ENCODE assay signal across 13 cellular contexts in genomic region chr2:27857417-27858172, GRCh38. TPM values are rescaled to one million over a fixed set of nuclear protein-coding genes. Genes with fewer than 3 reads are reported as not detected.
DNase-seq lines count a peak whose midpoint lies in the region; ATAC-seq, FAIRE-seq and TF ChIP-seq lines count a peak whose summit lies in the region.
"Had no signal": no experiment of that assay in that cellular context is flagged by ENCODE, and none has a peak within 500 bp of the region (broad histone marks: within the 10 kb centered on the region; RNA-seq: fewer than 3 reads in every experiment).

No MANE protein-coding gene starts in this region.

- no peak overlapping the region for H3K27ac ChIP-seq in HEK293 (ENCODE audit: extremely low read depth, low read depth, low read length)
- peak overlapping the region; percentile 70 for H3K27ac ChIP-seq in keratinocyte (ENCODE audit: control insufficient read depth, insufficient read depth, low read length)
- H3K27ac ChIP-seq in effector memory CD4-positive, alpha-beta T cell (ENCODE audit: insufficient read depth, low read length, poor library complexity, severe bottlenecking) = no peak overlapping the region
- no peak overlapping the region for H3K27ac ChIP-seq in CD4-positive, alpha-beta T cell (ENCODE audit: low read depth, low read length)

- H3K27ac Mint-ChIP-seq in activated T-cell treated with anti-CD3 and anti-CD28 coated beads, Interleukin-2, amount 50 U/mL, for 24 hours = peak overlapping the region; percentile 73
- no peak overlapping the region for H3K27ac Mint-ChIP-seq in CD4-positive, alpha-beta T cell
- H3K27ac Mint-ChIP-seq: nephron progenitor cell had no signal

- no peaks in the 10 kb centered on the region for H3K79me2 ChIP-seq in keratinocyte (ENCODE audit: control insufficient read depth, insufficient read depth, low read length)

- no peaks in the 10 kb centered on the region for H3K9me1 ChIP-seq in keratinocyte (ENCODE audit: control insufficient read depth, extremely low read depth, insufficient read depth, low read length)

- dilution Hi-C loops in keratinocyte (cut with MboI; ENCODE audit: extremely low pct_ligation_motif_present, low sequenced_read_pairs) = no loop called here

- no peaks in the 10 kb centered on the region for H3K4me1 ChIP-seq in HEK293 (ENCODE audit: control insufficient read depth, insufficient read depth, low read length)
- peaks cover 42% of the 10 kb centered on the region for H3K4me1 ChIP-seq in keratinocyte (ENCODE audit: control insufficient read depth, extremely low read depth, insufficient read depth, low read length)
- no peaks in the 10 kb centered on the region for H3K4me1 ChIP-seq in effector memory CD4-positive, alpha-beta T cell (ENCODE audit: control insufficient read depth, insufficient read depth, low read length, poor library complexity, severe bottlenecking)

- no peaks in the 10 kb centered on the region for H3K27me3 ChIP-seq in keratinocyte (ENCODE audit: control insufficient read depth, extremely low read depth, insufficient read depth, low read length)
- no peaks in the 10 kb centered on the region for H3K27me3 ChIP-seq in effector memory CD4-positive, alpha-beta T cell (replicated peaks; ENCODE audit: control insufficient read depth, insufficient read depth, low read length, poor library complexity, severe bottlenecking)
- H3K27me3 ChIP-seq in CD4-positive, alpha-beta T cell (ENCODE audit: control insufficient read depth, insufficient read depth, low read length) = no peaks in the 10 kb centered on the region
- H3K27me3 ChIP-seq: BE2C had no signal

- H3K27me3 Mint-ChIP-seq in activated T-cell treated with anti-CD3 and anti-CD28 coated beads, Interleukin-2, amount 50 U/mL, for 24 hours = no peaks in the 10 kb centered on the region
- H3K27me3 Mint-ChIP-seq in CD4-positive, alpha-beta T cell = no peaks in the 10 kb centered on the region

- intact Hi-C loops in CD4-positive, alpha-beta T cell (cut with DNase I, micrococcal nuclease) = no loop called here

- no peak overlapping the region for H3K4me3 Mint-ChIP-seq in activated T-cell treated with anti-CD3 and anti-CD28 coated beads, Interleukin-2, amount 50 U/mL, for 24 hours
- H3K4me3 Mint-ChIP-seq in CD4-positive, alpha-beta T cell = no peak overlapping the region
- H3K4me3 Mint-ChIP-seq: nephron progenitor cell had no signal

- H3K4me3 ChIP-seq in HEK293 (ENCODE audit: low read depth, low read length) (no peak overlapping the region), keratinocyte (ENCODE audit: control insufficient read depth in 2 of 3, extremely low read depth in 1 of 3, insufficient read depth in 2 of 3, low read depth in 1 of 3, low read length in 3 of 3) (no peak overlapping the region)
- H3K4me3 ChIP-seq in effector memory CD4-positive, alpha-beta T cell (ENCODE audit: insufficient read depth, low read depth, low read length, poor library complexity, severe bottlenecking) = no peak overlapping the region

- peaks cover 2% of the 10 kb centered on the region; the same call in 1 of the 2 replicates for H3K9me3 ChIP-seq in HEK293 (ENCODE audit: control insufficient read depth, insufficient read depth, low read depth, low read length)
- peaks cover 3% of the 10 kb centered on the region for H3K9me3 ChIP-seq in keratinocyte (ENCODE audit: control insufficient read depth, low read depth, low read length)
- no peaks in the 10 kb centered on the region for H3K9me3 ChIP-seq in effector memory CD4-positive, alpha-beta T cell (ENCODE audit: control insufficient read depth, low read length)
- peaks cover 10% of the 10 kb centered on the region for H3K9me3 ChIP-seq in CD4-positive, alpha-beta T cell (ENCODE audit: control insufficient read depth, low read length)

- peaks cover 8% of the 10 kb centered on the region for H3K36me3 Mint-ChIP-seq in activated T-cell treated with anti-CD3 and anti-CD28 coated beads, Interleukin-2, amount 50 U/mL, for 24 hours (ENCODE audit: low read depth)
- H3K36me3 Mint-ChIP-seq in CD4-positive, alpha-beta T cell (ENCODE audit: low read depth) = peaks cover 12% of the 10 kb centered on the region

- no peak for TF ChIP-seq CTCF in HEK293 (tag by site-specific recombination; IDR thresholded peaks at IDR 0.05)
- no peak for TF ChIP-seq CTCF in keratinocyte (optimal IDR thresholded peaks at IDR 0.05 in 1 of 3, IDR thresholded peaks at IDR 0.05 in 1 of 3, conservative IDR thresholded peaks at IDR 0.05 in 1 of 3; ENCODE audit: extremely low read depth in 1 of 3, insufficient read depth in 2 of 3, low read length in 3 of 3)
- no peak for TF ChIP-seq CTCF in CD4-positive, alpha-beta T cell (IDR thresholded peaks at IDR 0.05)

- CTCF ChIA-PET in HEK293 (lab: Yijun Ruan, JAX) = interaction anchor here (0.7 to 0.8 kb wide), 2 partner anchors 53 to 135 kb away, joined by 3 to 5 read pairs; no protein-coding TSS in a partner anchor
- CTCF ChIA-PET in CD4-positive, alpha-beta T cell (lab: Charles Lee) = no interaction called here

- POLR2A ChIA-PET in HEK293 (lab: Yijun Ruan, JAX) = no interaction called here
- POLR2A ChIA-PET in CD4-positive, alpha-beta T cell (lab: Charles Lee) = no interaction called here

- H3K4me1 Mint-ChIP-seq in activated T-cell treated with anti-CD3 and anti-CD28 coated beads, Interleukin-2, amount 50 U/mL, for 24 hours (ENCODE audit: low read depth) = peaks cover 57% of the 10 kb centered on the region
- H3K4me1 Mint-ChIP-seq in CD4-positive, alpha-beta T cell (ENCODE audit: low read depth) = no peaks in the 10 kb centered on the region

- peak; percentile 52 for FAIRE-seq in keratinocyte (lab: Jason Lieb, UNC)

- H4K20me1 ChIP-seq in keratinocyte (ENCODE audit: control insufficient read depth, extremely low read depth, insufficient read depth, low read length) = no peaks in the 10 kb centered on the region

- no peak for DNase-seq in activated T-cell treated with anti-CD3 and anti-CD28 coated beads, Interleukin-2, amount 50 U/mL, for 24 hours
- DNase-seq in activated T-cell treated with anti-CD3 and anti-CD28 coated beads for 4 hours = no peak
- DNase-seq in amniotic stem cell (lab: John Stamatoyannopoulos, UW) = peak; percentile 31
- peak; percentile 55 for DNase-seq in keratinocyte (ENCODE audit: low read depth, low spot score)
- DNase-seq in effector memory CD4-positive, alpha-beta T cell = no peak
- DNase-seq in effector CD8-positive, alpha-beta T cell (lab: John Stamatoyannopoulos, UW) = no peak
- DNase-seq in CD4-positive, alpha-beta T cell = no peak
- DNase-seq: BE2C, Kasumi-1, nephron progenitor cell, T-helper 9 cell had no signal

- ATAC-seq in CD4-positive, alpha-beta T cell (ENCODE audit: poor library complexity) = no peak
- ATAC-seq: sciatic nerve had no signal

- peaks cover 5% of the 10 kb centered on the region for H3K9me3 Mint-ChIP-seq in activated T-cell treated with anti-CD3 and anti-CD28 coated beads, Interleukin-2, amount 50 U/mL, for 24 hours
- H3K9me3 Mint-ChIP-seq in CD4-positive, alpha-beta T cell = peaks cover 2% of the 10 kb centered on the region

- peak overlapping the region; percentile 39 for H3K4me2 ChIP-seq in keratinocyte (ENCODE audit: control insufficient read depth, extremely low read depth, insufficient read depth, low read depth, low read length)

- no peak overlapping the region for H2AFZ ChIP-seq in keratinocyte (ENCODE audit: control insufficient read depth, low read length)

- H3K36me3 ChIP-seq in HEK293 (ENCODE audit: control insufficient read depth in 2 of 2, insufficient read depth in 1 of 2, low read length in 2 of 2) (no peaks in the 10 kb centered on the region), keratinocyte (ENCODE audit: control insufficient read depth in 2 of 2, extremely low read depth in 1 of 2, insufficient read depth in 2 of 2, low read length in 2 of 2) (no peaks in the 10 kb centered on the region)
- H3K36me3 ChIP-seq in effector memory CD4-positive, alpha-beta T cell (ENCODE audit: control insufficient read depth, insufficient read depth, low read length) = no peaks in the 10 kb centered on the region
- H3K36me3 ChIP-seq: BE2C had no signal

- H3K9ac ChIP-seq in keratinocyte (ENCODE audit: control insufficient read depth, extremely low read depth, insufficient read depth, low read length) = peak overlapping the region; percentile 31

TF ChIP-seq in HEK293, 187 proteins besides CTCF, POLR2A, EP300 and RAD21:
- no peak for TF ChIP-seq YY1 (tag by site-specific recombination; IDR thresholded peaks at IDR 0.05)
- TF ChIP-seq ZNF146 (tag by site-specific recombination; IDR thresholded peaks at IDR 0.05) = peak; percentile 72
TF ChIP-seq in HEK293: peak in this region for 1.

RNA-seq across cellular contexts. Expression of gene RBKS, which starts 32.6 kb away (rescaled TPM):
- 1.5 to 1.9 TPM (median 1.8 TPM) in 3 replicates for polyA plus RNA-seq in keratinocyte
- 0.31 TPM for polyA plus RNA-seq in keratinocyte (2011; ENCODE audit: low read depth)
- 2.0 and 2.3 TPM in 2 replicates for polyA plus RNA-seq in keratinocyte (2011; cell fraction: cytosol; rRNA removed)
- 1.7 and 2.5 TPM in 2 replicates for polyA plus RNA-seq in keratinocyte (2011; cell fraction: nucleus; rRNA removed)
- polyA plus RNA-seq in keratinocyte (2012; ENCODE audit: low replicate concordance) = 1.4 and 1.6 TPM in 2 replicates
- 0.30 to 2.2 TPM (median 1.1 TPM) in 3 replicates for polyA minus RNA-seq in keratinocyte
- polyA minus RNA-seq in keratinocyte (2011; cell fraction: cytosol; rRNA and poly(A)+ RNA removed) = not detected
- 1.4 and 1.7 TPM in 2 replicates for polyA minus RNA-seq in keratinocyte (2011; cell fraction: nucleus; rRNA and poly(A)+ RNA removed)
- total RNA-seq in CD4-positive, alpha-beta T cell = 1 to 10 TPM; 2.6 to 3.0 TPM

RNA-seq across cellular contexts. Expression of gene BABAM2, which starts 32.9 kb away (rescaled TPM):
- polyA plus RNA-seq in keratinocyte = 24.3 to 30.3 TPM (median 29.8 TPM) in 3 replicates
- polyA plus RNA-seq in keratinocyte (2011; ENCODE audit: low read depth) = 5.8 TPM
- polyA plus RNA-seq in keratinocyte (2011; cell fraction: cytosol; rRNA removed) = 29.7 and 48.3 TPM in 2 replicates
- polyA plus RNA-seq in keratinocyte (2011; cell fraction: nucleus; rRNA removed) = 29.3 and 30.2 TPM in 2 replicates
- 28.1 and 29.8 TPM in 2 replicates for polyA plus RNA-seq in keratinocyte (2012; ENCODE audit: low replicate concordance)
- polyA minus RNA-seq in keratinocyte = 16.4 to 31.4 TPM (median 28.3 TPM) in 3 replicates
- 17.6 TPM for polyA minus RNA-seq in keratinocyte (2011; cell fraction: cytosol; rRNA and poly(A)+ RNA removed)
- 20.4 and 55.5 TPM in 2 replicates for polyA minus RNA-seq in keratinocyte (2011; cell fraction: nucleus; rRNA and poly(A)+ RNA removed)
- total RNA-seq in CD4-positive, alpha-beta T cell = 10 to 100 TPM; 29.2 to 32.8 TPM

Comparison
In these comparisons a context has a peak if more than half of its experiments do, and no peak if none do; other contexts are left out.
1. DNase-seq: peak in amniotic stem cell (single experiment) and keratinocyte (single experiment); none in activated T-cell treated with anti-CD3 and anti-CD28 coated beads, Interleukin-2, amount 50 U/mL, for 24 hours (single experiment), activated T-cell treated with anti-CD3 and anti-CD28 coated beads for 4 hours (single experiment), effector memory CD4-positive, alpha-beta T cell (0 of 3), effector CD8-positive, alpha-beta T cell (single experiment) and CD4-positive, alpha-beta T cell (0 of 10).